9 cellular contexts compared by ENCODE assay signal in the genomic region with DNA sequence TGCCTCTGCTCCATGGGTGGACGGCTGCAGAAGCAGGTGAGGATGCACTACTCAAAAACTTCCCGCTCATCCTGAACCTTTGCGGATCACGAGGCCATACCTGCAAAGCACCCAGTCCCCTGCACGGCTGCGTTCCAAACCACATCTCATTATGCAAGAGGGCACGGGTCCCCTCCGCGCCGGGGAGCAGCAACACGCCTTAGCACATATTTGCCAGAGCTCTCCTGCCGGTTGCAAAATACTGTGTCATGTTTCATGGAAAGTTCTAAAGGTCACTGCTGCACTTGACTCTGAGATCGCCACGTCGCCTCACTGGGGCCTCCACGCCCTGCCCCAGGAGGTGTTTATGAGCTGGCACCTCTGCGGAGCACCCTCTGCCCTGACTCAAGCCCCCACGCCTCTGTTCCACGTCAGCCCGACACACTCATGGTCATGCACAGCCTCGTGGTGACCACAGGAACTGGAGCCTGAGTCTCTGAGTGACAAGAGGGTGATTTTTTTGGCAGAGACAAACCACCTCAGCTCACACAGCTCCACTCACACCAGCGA.
DNase-seq lines count a peak whose midpoint lies in the region; ATAC-seq and TF ChIP-seq lines count a peak whose summit lies in the region.
"Had no signal": no experiment of that assay in that cellular context is flagged by ENCODE, and none has a peak within 500 bp of the region (broad histone marks: within the 10 kb centered on the region; RNA-seq: fewer than 3 reads in every experiment).

No MANE protein-coding gene starts in this region.

- intact Hi-C loops in activated T-helper 1 cell treated with anti-CD3 and anti-CD28 coated beads, Interleukin-12 subunit alpha, Interleukin-12 subunit beta, Interleukin-2, Interleukin-4 antibody, amounts not matched to agents 30 ng/mL and 10 ng/mL and 1 ng/mL, durations not matched to agents 14 hours and 24 hours and 36 hours (cut with micrococcal nuclease) = no loop called here

- H3K27ac ChIP-seq in ACC112 (ENCODE audit: low read depth, low read length) (peak overlapping the region; percentile 77; the same call in 1 of the 2 replicates), upper lobe of left lung (peak overlapping the region; percentile 23 to 71 (median 50))

- H3K27me3 ChIP-seq in ACC112 (ENCODE audit: insufficient read depth, low read length) = no peaks in the 10 kb centered on the region
- H3K27me3 ChIP-seq in H7 (ENCODE audit: control insufficient read depth, insufficient read depth, low read length) = no peaks in the 10 kb centered on the region
- H3K27me3 ChIP-seq in kidney epithelial cell (ENCODE audit: control insufficient read depth, insufficient read depth, low read length) = no peaks in the 10 kb centered on the region
- no peaks in the 10 kb centered on the region for H3K27me3 ChIP-seq in upper lobe of left lung

- ATAC-seq in activated T-cell treated with anti-CD3 and anti-CD28 coated beads, Interleukin-2, amount 50 U/mL, for 72 hours (replicated peaks in 1 of 2) = peak; percentile 76 to 84
- peak; percentile 86 to 96 for ATAC-seq in upper lobe of left lung (ENCODE audit: low FRiP score in 2 of 2)

- H3K4me1 ChIP-seq in ACC112 (ENCODE audit: control insufficient read depth, insufficient read depth, low read length, unreplicated experiment) (peaks cover 45% of the 10 kb centered on the region), upper lobe of left lung (peaks cover 25 to 38% (median 34%) of the 10 kb centered on the region in 4 donors)

- 32 to 52% methylated on average over 22 of the region's 22 CpGs for WGBS in upper lobe of left lung, 2 donors

- H3K4me1 Mint-ChIP-seq in activated T-cell treated with anti-CD3 and anti-CD28 coated beads, Interleukin-2, amount 50 U/mL, for 72 hours (ENCODE audit: low read depth) = peaks cover 42% of the 10 kb centered on the region
- peaks cover 9% of the 10 kb centered on the region for H3K4me1 Mint-ChIP-seq in activated T-helper 1 cell treated with anti-CD3 and anti-CD28 coated beads, Interleukin-12 subunit alpha, Interleukin-12 subunit beta, Interleukin-2, Interleukin-4 antibody, amounts not matched to agents 30 ng/mL and 10 ng/mL and 1 ng/mL, durations not matched to agents 14 hours and 24 hours and 36 hours (ENCODE audit: low read depth)

- no peaks in the 10 kb centered on the region for H3K79me2 ChIP-seq in ACC112 (ENCODE audit: control insufficient read depth, insufficient read depth, low read length, unreplicated experiment)

- H3K4me3 ChIP-seq in ACC112 (ENCODE audit: low read depth, low read length) = no peak overlapping the region
- no peak overlapping the region for H3K4me3 ChIP-seq in H7 (ENCODE audit: insufficient read depth, low read depth, low read length)
- no peak overlapping the region for H3K4me3 ChIP-seq in kidney epithelial cell (ENCODE audit: low read depth, low read length)
- no peak overlapping the region for H3K4me3 ChIP-seq in upper lobe of left lung

- no peaks in the 10 kb centered on the region for H3K27me3 Mint-ChIP-seq in activated T-cell treated with anti-CD3 and anti-CD28 coated beads, Interleukin-2, amount 50 U/mL, for 72 hours (ENCODE audit: low read depth)
- peaks cover 5% of the 10 kb centered on the region for H3K27me3 Mint-ChIP-seq in activated T-helper 1 cell treated with anti-CD3 and anti-CD28 coated beads, Interleukin-12 subunit alpha, Interleukin-12 subunit beta, Interleukin-2, Interleukin-4 antibody, amounts not matched to agents 30 ng/mL and 10 ng/mL and 1 ng/mL, durations not matched to agents 14 hours and 24 hours and 36 hours (ENCODE audit: insufficient read depth)
- H3K27me3 Mint-ChIP-seq: central memory CD8-positive, alpha-beta T cell had no signal

- TF ChIP-seq CTCF in kidney epithelial cell (IDR thresholded peaks at IDR 0.05; ENCODE audit: insufficient read depth, low read length, poor library complexity, severe bottlenecking) = peak; percentile 70
- peak in 5 of 6 experiments; percentile 27 to 81 (median 51) for TF ChIP-seq CTCF in upper lobe of left lung (IDR thresholded peaks at IDR 0.05)

- TF ChIP-seq POLR2A in upper lobe of left lung (IDR thresholded peaks at IDR 0.05) = peak in 1 of 4 donors; percentile 23

- H3K27ac Mint-ChIP-seq in activated T-cell treated with anti-CD3 and anti-CD28 coated beads, Interleukin-2, amount 50 U/mL, for 72 hours = peak overlapping the region; percentile 91
- H3K27ac Mint-ChIP-seq in activated T-helper 1 cell treated with anti-CD3 and anti-CD28 coated beads, Interleukin-12 subunit alpha, Interleukin-12 subunit beta, Interleukin-2, Interleukin-4 antibody, amounts not matched to agents 30 ng/mL and 10 ng/mL and 1 ng/mL, durations not matched to agents 14 hours and 24 hours and 36 hours = no peak overlapping the region

- no peaks in the 10 kb centered on the region for H3K36me3 ChIP-seq in ACC112 (ENCODE audit: insufficient read depth, low read length)
- no peaks in the 10 kb centered on the region for H3K36me3 ChIP-seq in H7 (replicated peaks; ENCODE audit: control insufficient read depth, insufficient read depth, low read length)
- H3K36me3 ChIP-seq in kidney epithelial cell (ENCODE audit: control insufficient read depth, insufficient read depth, low read length) = no peaks in the 10 kb centered on the region
- no peaks in the 10 kb centered on the region for H3K36me3 ChIP-seq in upper lobe of left lung

- H3K9me3 Mint-ChIP-seq in activated T-cell treated with anti-CD3 and anti-CD28 coated beads, Interleukin-2, amount 50 U/mL, for 72 hours = no peaks in the 10 kb centered on the region
- H3K9me3 Mint-ChIP-seq in activated T-helper 1 cell treated with anti-CD3 and anti-CD28 coated beads, Interleukin-12 subunit alpha, Interleukin-12 subunit beta, Interleukin-2, Interleukin-4 antibody, amounts not matched to agents 30 ng/mL and 10 ng/mL and 1 ng/mL, durations not matched to agents 14 hours and 24 hours and 36 hours = no peaks in the 10 kb centered on the region
- H3K9me3 Mint-ChIP-seq: central memory CD8-positive, alpha-beta T cell had no signal

- DNase-seq in H7 = peak; percentile 48
- DNase-seq in activated T-cell treated with anti-CD3 and anti-CD28 coated beads, Interleukin-2, amount 50 U/mL, for 72 hours = peak; percentile 73 to 76
- peak; percentile 75 for DNase-seq in kidney epithelial cell (ENCODE audit: low read depth)
- DNase-seq in upper lobe of left lung = peak; percentile 81 to 96
- DNase-seq in NCI-H1105 treated with DMSO at 0.1 percent for 48 hours (lab: John Stamatoyannopoulos, UW) = no peak
- DNase-seq in NCI-H1694 (lab: John Stamatoyannopoulos, UW) = no peak
- DNase-seq in activated T-helper 1 cell treated with anti-CD3 and anti-CD28 coated beads, Interleukin-12 subunit alpha, Interleukin-12 subunit beta, Interleukin-2, Interleukin-4 antibody, amounts not matched to agents 30 ng/mL and 10 ng/mL and 1 ng/mL, durations not matched to agents 14 hours and 24 hours and 36 hours (ENCODE audit: low spot score) = no peak

- H3K4me3 Mint-ChIP-seq in activated T-cell treated with anti-CD3 and anti-CD28 coated beads, Interleukin-2, amount 50 U/mL, for 72 hours = peak overlapping the region; percentile 19 to 77
- H3K4me3 Mint-ChIP-seq in activated T-helper 1 cell treated with anti-CD3 and anti-CD28 coated beads, Interleukin-12 subunit alpha, Interleukin-12 subunit beta, Interleukin-2, Interleukin-4 antibody, amounts not matched to agents 30 ng/mL and 10 ng/mL and 1 ng/mL, durations not matched to agents 14 hours and 24 hours and 36 hours = no peak overlapping the region
- H3K4me3 Mint-ChIP-seq: central memory CD8-positive, alpha-beta T cell had no signal

- peak in 3 of 4 donors; percentile 45 to 92 (median 58) for TF ChIP-seq EP300 in upper lobe of left lung (IDR thresholded peaks at IDR 0.05)

- H3K9me3 ChIP-seq in upper lobe of left lung = no peaks in the 10 kb centered on the region

- no peaks in the 10 kb centered on the region for H3K36me3 Mint-ChIP-seq in activated T-cell treated with anti-CD3 and anti-CD28 coated beads, Interleukin-2, amount 50 U/mL, for 72 hours (ENCODE audit: insufficient read depth in 2 of 2)
- no peaks in the 10 kb centered on the region for H3K36me3 Mint-ChIP-seq in activated T-helper 1 cell treated with anti-CD3 and anti-CD28 coated beads, Interleukin-12 subunit alpha, Interleukin-12 subunit beta, Interleukin-2, Interleukin-4 antibody, amounts not matched to agents 30 ng/mL and 10 ng/mL and 1 ng/mL, durations not matched to agents 14 hours and 24 hours and 36 hours (ENCODE audit: low read depth)

- H2AFZ ChIP-seq in ACC112 (ENCODE audit: low read length, unreplicated experiment) = no peak overlapping the region

Comparison
In these comparisons a context has a peak if more than half of its experiments do, and no peak if none do; other contexts are left out.
1. DNase-seq: peak in H7 (single experiment), activated T-cell treated with anti-CD3 and anti-CD28 coated beads, Interleukin-2, amount 50 U/mL, for 72 hours (2 of 2), kidney epithelial cell (single experiment) and upper lobe of left lung (2 of 2); none in NCI-H1105 treated with DMSO at 0.1 percent for 48 hours (single experiment), NCI-H1694 (single experiment) and activated T-helper 1 cell treated with anti-CD3 and anti-CD28 coated beads, Interleukin-12 subunit alpha, Interleukin-12 subunit beta, Interleukin-2, Interleukin-4 antibody, amounts not matched to agents 30 ng/mL and 10 ng/mL and 1 ng/mL, durations not matched to agents 14 hours and 24 hours and 36 hours (single experiment).